25 cellular contexts compared by ENCODE assay signal in the genomic region with DNA sequence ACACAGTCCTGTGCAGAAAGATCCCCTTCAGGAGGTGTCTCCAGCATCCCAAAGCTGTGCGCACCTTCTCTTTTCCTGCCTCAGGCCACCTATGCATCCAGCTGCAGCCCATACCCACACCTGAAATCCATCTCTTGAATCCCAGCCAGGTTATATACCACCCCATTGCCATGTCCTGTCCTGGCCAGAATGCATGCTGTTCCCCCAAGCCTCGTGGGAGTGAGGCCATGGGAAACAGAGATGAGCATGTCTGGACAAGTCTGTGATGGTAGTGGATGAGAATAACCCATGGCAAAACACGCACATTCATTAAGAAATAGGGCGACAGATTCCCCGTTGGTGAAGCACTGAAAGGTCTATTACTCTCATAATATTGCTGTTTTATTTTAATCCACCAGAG.
DNase-seq lines count a peak whose midpoint lies in the region; FAIRE-seq and TF ChIP-seq lines count a peak whose summit lies in the region.
"Had no signal": no experiment of that assay in that cellular context is flagged by ENCODE, and none has a peak within 500 bp of the region (broad histone marks: within the 10 kb centered on the region; RNA-seq: fewer than 3 reads in every experiment).

No MANE protein-coding gene starts in this region.

- H3K23ac ChIP-seq in H9 (ENCODE audit: insufficient read length, low read depth, low read length): no peak overlapping the region

- dilution Hi-C loops in keratinocyte (cut with MboI; ENCODE audit: extremely low pct_ligation_motif_present, low sequenced_read_pairs): no loop called here

- H3K23me2 ChIP-seq in H9 (ENCODE audit: insufficient read length, low read depth, low read length, poor library complexity, severe bottlenecking): no peaks in the 10 kb centered on the region

- peaks cover 13 to 27% of the 10 kb centered on the region in 2 experiments for H3K9me3 Mint-ChIP-seq in H9
- H3K9me3 Mint-ChIP-seq: CD4-positive, alpha-beta T cell; IgD-negative memory B cell had no signal

- H2AFZ ChIP-seq in H9 (ENCODE audit: low read length) (no peak overlapping the region), keratinocyte (ENCODE audit: control insufficient read depth, low read length) (peak overlapping the region; percentile 16)
- H2AFZ ChIP-seq: GM23248 had no signal

- H3K9ac ChIP-seq in H9 (ENCODE audit: extremely low read depth, insufficient read length, low read length): no peak overlapping the region
- H3K9ac ChIP-seq in keratinocyte (ENCODE audit: control insufficient read depth, extremely low read depth, insufficient read depth, low read length): no peak overlapping the region
- H3K9ac ChIP-seq: BLaER1 treated with 17β-estradiol and CSF1 and Interleukin-3, amounts not matched to agents 10 nM and 100 nM; GM23248; KMS-11 had no signal

- H3K27ac ChIP-seq in H9 (ENCODE audit: insufficient read length, low read depth, low read length) (no peak overlapping the region), keratinocyte (ENCODE audit: control insufficient read depth, insufficient read depth, low read length) (no peak overlapping the region), tibial nerve (no peak overlapping the region)
- H3K27ac ChIP-seq: A549; BLaER1 treated with 17β-estradiol and CSF1 and Interleukin-3, amounts not matched to agents 10 nM and 100 nM; GM23248; KMS-11; SJSA1 had no signal

- H3K14ac ChIP-seq in H9 (ENCODE audit: insufficient read depth, low read length): no peak overlapping the region; the same call in 1 of the 2 replicates

- H3K4me1 Mint-ChIP-seq in H9: peaks cover 12 to 13% of the 10 kb centered on the region in 2 experiments

- no peaks in the 10 kb centered on the region for H3K27me3 ChIP-seq in H9 (ENCODE audit: insufficient read depth, low read length)
- H3K27me3 ChIP-seq in bronchial epithelial cell (ENCODE audit: control insufficient read depth, insufficient read depth, low read length): no peaks in the 10 kb centered on the region
- H3K27me3 ChIP-seq in keratinocyte (ENCODE audit: control insufficient read depth, extremely low read depth, insufficient read depth, low read length): peaks cover 15% of the 10 kb centered on the region
- H3K27me3 ChIP-seq in tibial nerve: peaks cover 0 to 6% of the 10 kb centered on the region in 2 donors

- no peak overlapping the region for H2BK5ac ChIP-seq in H9 (ENCODE audit: insufficient read length, low read length)

- peaks cover 69% of the 10 kb centered on the region for H3K27me3 Mint-ChIP-seq in H9 (ENCODE audit: low read depth)

- no peak overlapping the region for H4K5ac ChIP-seq in H9 (ENCODE audit: insufficient read length, low read depth, low read length)

- no peak overlapping the region for H4K91ac ChIP-seq in H9 (ENCODE audit: insufficient read length, low read depth, low read length)

- TF ChIP-seq CTCF in H9 (conservative IDR thresholded peaks at IDR 0.05) (no peak), bronchial epithelial cell (IDR thresholded peaks at IDR 0.05; ENCODE audit: insufficient read depth, low read length, severe bottlenecking) (no peak), keratinocyte (optimal IDR thresholded peaks at IDR 0.05 in 1 of 3, IDR thresholded peaks at IDR 0.05 in 1 of 3, conservative IDR thresholded peaks at IDR 0.05 in 1 of 3; ENCODE audit: extremely low read depth in 1 of 3, insufficient read depth in 2 of 3, low read length in 3 of 3) (no peak), tibial nerve (IDR thresholded peaks at IDR 0.05) (no peak)

- DNase-seq in D341Med (ENCODE audit: low spot score) (peak; percentile 7), H9 (peak; percentile 20), bronchial epithelial cell (ENCODE audit: low read depth) (peak; percentile 27), keratinocyte (ENCODE audit: low read depth, low spot score) (no peak), posterior cingulate gyrus (no peak), tibial nerve (ENCODE audit: low spot score in 2 of 2) (no peak)
- no peak for DNase-seq in activated effector memory CD4-positive, alpha-beta T cell treated with Interleukin-2 at 50 U/mL for 16 hours
- DNase-seq: AML-193; CD4-positive, alpha-beta T cell; DMS53; GM23248; HCEC 1CT; NCI-H1048; NCI-H1417; NCI-H1694; NCI-H2081 treated with DMSO at 0.1 percent for 48 hours; NCI-H524; NK-92 treated with Interleukin-12 subunit alpha and Interleukin-12 subunit beta, amount 100 ng/mL, for 24 hours; PC-3 had no signal

- H3K18ac ChIP-seq in H9 (ENCODE audit: insufficient read length, low read depth, low read length): no peak overlapping the region

- H3K4me1 ChIP-seq in H9 (ENCODE audit: insufficient read depth, low read length): no peaks in the 10 kb centered on the region; the same call in 1 of the 2 replicates
- H3K4me1 ChIP-seq in keratinocyte (ENCODE audit: control insufficient read depth, extremely low read depth, insufficient read depth, low read length): no peaks in the 10 kb centered on the region
- H3K4me1 ChIP-seq in tibial nerve: no peaks in the 10 kb centered on the region
- H3K4me1 ChIP-seq: A549, SJSA1 had no signal

- H3K9me3 ChIP-seq in H9 (ENCODE audit: control insufficient read depth, low read depth, low read length) (no peaks in the 10 kb centered on the region), keratinocyte (ENCODE audit: control insufficient read depth, low read depth, low read length) (no peaks in the 10 kb centered on the region), tibial nerve (no peaks in the 10 kb centered on the region)
- H3K9me3 ChIP-seq: BLaER1 treated with 17β-estradiol and CSF1 and Interleukin-3, amounts not matched to agents 10 nM and 100 nM; SJSA1 had no signal

- H3K4me3 ChIP-seq in bronchial epithelial cell (ENCODE audit: low read depth, low read length) (no peak overlapping the region), keratinocyte (ENCODE audit: control insufficient read depth in 2 of 3, extremely low read depth in 1 of 3, insufficient read depth in 2 of 3, low read depth in 1 of 3, low read length in 3 of 3) (no peak overlapping the region), tibial nerve (no peak overlapping the region)
- H3K4me3 ChIP-seq: A549; BLaER1 treated with 17β-estradiol and CSF1 and Interleukin-3, amounts not matched to agents 10 nM and 100 nM; GM23248; SJSA1 had no signal

- H3K4me2 ChIP-seq in H9 (ENCODE audit: insufficient read depth, insufficient read length, low read length) (no peak overlapping the region), keratinocyte (ENCODE audit: control insufficient read depth, extremely low read depth, insufficient read depth, low read depth, low read length) (no peak overlapping the region)
- H3K4me2 ChIP-seq: A549, KMS-11 had no signal

- H3K56ac ChIP-seq in H9 (ENCODE audit: insufficient read length, low read depth, low read length): no peak overlapping the region

- no peak overlapping the region for H2BK20ac ChIP-seq in H9 (ENCODE audit: low read depth, low read length, poor library complexity, severe bottlenecking)

- H4K20me1 ChIP-seq in H9 (ENCODE audit: control insufficient read depth, insufficient read depth, insufficient read length) (no peaks in the 10 kb centered on the region), keratinocyte (ENCODE audit: control insufficient read depth, extremely low read depth, insufficient read depth, low read length) (no peaks in the 10 kb centered on the region)
- H4K20me1 ChIP-seq: BLaER1 treated with 17β-estradiol and CSF1 and Interleukin-3, amounts not matched to agents 10 nM and 100 nM had no signal

- no peak overlapping the region for H2BK15ac ChIP-seq in H9 (ENCODE audit: low read depth, low read length)

- TF ChIP-seq POLR2A in tibial nerve (IDR thresholded peaks at IDR 0.05): no peak

- H3K79me2 ChIP-seq in H9 (ENCODE audit: insufficient read depth, low read length): no peaks in the 10 kb centered on the region
- no peaks in the 10 kb centered on the region for H3K79me2 ChIP-seq in keratinocyte (ENCODE audit: control insufficient read depth, insufficient read depth, low read length)

- no peak overlapping the region for H4K8ac ChIP-seq in H9 (replicated peaks; ENCODE audit: insufficient read length, low read depth, low read length)

- no peak overlapping the region for H3T11ph ChIP-seq in H9 (ENCODE audit: low read length)

- H3K4me3 Mint-ChIP-seq in H9: no peak overlapping the region
- H3K4me3 Mint-ChIP-seq: CD4-positive, alpha-beta T cell; IgD-negative memory B cell had no signal

- H2BK120ac ChIP-seq in H9 (ENCODE audit: low read depth, low read length, poor library complexity, severe bottlenecking): no peak overlapping the region

- no peak for TF ChIP-seq EP300 in tibial nerve (IDR thresholded peaks at IDR 0.05)

- no peak overlapping the region for H3K4ac ChIP-seq in H9 (ENCODE audit: low read depth, low read length)

- WGBS in H9 (ENCODE audit: extremely low coverage, insufficient read length, low lambda C conversion rate): no CpG with 5 or more reads among the region's 5 CpGs
- WGBS in tibial nerve, 2 donors: 83 to 85% methylated on average over 5 of the region's 5 CpGs

- H3K79me1 ChIP-seq in H9 (ENCODE audit: insufficient read depth, low read depth, low read length, poor library complexity, severe bottlenecking): no peaks in the 10 kb centered on the region

- H3K36me3 ChIP-seq in bronchial epithelial cell (ENCODE audit: control insufficient read depth, insufficient read depth, low read length) (no peaks in the 10 kb centered on the region), keratinocyte (ENCODE audit: control insufficient read depth in 2 of 2, extremely low read depth in 1 of 2, insufficient read depth in 2 of 2, low read length in 2 of 2) (no peaks in the 10 kb centered on the region), tibial nerve (no peaks in the 10 kb centered on the region)
- H3K36me3 ChIP-seq: BLaER1 treated with 17β-estradiol and CSF1 and Interleukin-3, amounts not matched to agents 10 nM and 100 nM; SJSA1 had no signal

- no peak overlapping the region for H3K27ac Mint-ChIP-seq in H9
- H3K27ac Mint-ChIP-seq: CD4-positive, alpha-beta T cell; IgD-negative memory B cell had no signal

- H3K9me1 ChIP-seq in keratinocyte (ENCODE audit: control insufficient read depth, extremely low read depth, insufficient read depth, low read length): no peaks in the 10 kb centered on the region

- FAIRE-seq in bronchial epithelial cell (lab: Jason Lieb, UNC): no peak
- no peak for FAIRE-seq in keratinocyte (lab: Jason Lieb, UNC)
- FAIRE-seq: A549, GM18507 had no signal

- intact Hi-C loops in posterior cingulate gyrus (cut with DNase I): no loop called here

- H3K36me3 Mint-ChIP-seq in H9 (ENCODE audit: insufficient read depth in 1 of 3, low read depth in 3 of 3): peaks cover 0 to 16% (median 8%) of the 10 kb centered on the region in 3 experiments; a peak in 5 of 7 replicates

- no peak overlapping the region for H2BK12ac ChIP-seq in H9 (ENCODE audit: insufficient read length, low read depth, low read length)

- H2AK5ac ChIP-seq in H9 (ENCODE audit: insufficient read length, low read length): no peak overlapping the region

Comparison
In these comparisons a context has a peak if more than half of its experiments do, and no peak if none do; other contexts are left out.
1. DNase-seq: peak in D341Med (single experiment), H9 (single experiment) and bronchial epithelial cell (single experiment); none in keratinocyte (single experiment), posterior cingulate gyrus (0 of 10), tibial nerve (0 of 2) and activated effector memory CD4-positive, alpha-beta T cell treated with Interleukin-2 at 50 U/mL for 16 hours (single experiment).